ENCODE assay signal across 8 cellular contexts in genomic region chr13:95494082-95494681, GRCh38. TPM values are rescaled to one million over a fixed set of nuclear protein-coding genes. Genes with fewer than 3 reads are reported as not detected.
DNase-seq lines count a peak whose midpoint lies in the region; ATAC-seq, FAIRE-seq and TF ChIP-seq lines count a peak whose summit lies in the region.

No MANE protein-coding gene starts in this region.

- no peak overlapping the region for H3K9ac ChIP-seq in endothelial cell of umbilical vein (replicated peaks; ENCODE audit: extremely low read depth, insufficient read depth, low read length)
- H3K9ac ChIP-seq in neural progenitor cell: no peak overlapping the region

- DNase-seq in KG1 (lab: John Stamatoyannopoulos, UW) (peak; percentile 25), RCC 7860 (ENCODE audit: low spot score) (peak; percentile 33), endothelial cell of umbilical vein (ENCODE audit: low read depth, low spot score) (peak; percentile 85), neural progenitor cell (ENCODE audit: low spot score) (peak; percentile 58), suprapubic skin (ENCODE audit: low spot score in 2 of 2) (no peak)

- CTCF ChIA-PET in endothelial cell of umbilical vein (lab: Charles Lee): interaction anchor here (0.5 to 3.9 kb wide), 21 partner anchors 9 to 339 kb away, joined by 3 to 28 read pairs (median 4); no protein-coding TSS in a partner anchor

- H2AFZ ChIP-seq in endothelial cell of umbilical vein (ENCODE audit: low read depth, low read length): no peak overlapping the region
- H2AFZ ChIP-seq in neural progenitor cell (replicated peaks): no peak overlapping the region

- H3K9me3 Mint-ChIP-seq in neural progenitor cell: peaks cover 36% of the 10 kb centered on the region

- H3K9me3 ChIP-seq in endothelial cell of umbilical vein (replicated peaks; ENCODE audit: control insufficient read depth, insufficient read depth, low read length) (no peaks in the 10 kb centered on the region), neural progenitor cell (ENCODE audit: low read depth) (no peaks in the 10 kb centered on the region), suprapubic skin (no peaks in the 10 kb centered on the region)

- H4K20me1 ChIP-seq in endothelial cell of umbilical vein (replicated peaks; ENCODE audit: control insufficient read depth, extremely low read depth, insufficient read depth, low read length) (no peaks in the 10 kb centered on the region), neural progenitor cell (ENCODE audit: low read depth) (no peaks in the 10 kb centered on the region)

- no peaks in the 10 kb centered on the region for H3K79me2 ChIP-seq in endothelial cell of umbilical vein (ENCODE audit: control insufficient read depth, insufficient read depth, low read length)
- H3K79me2 ChIP-seq in neural progenitor cell (ENCODE audit: low read depth): no peaks in the 10 kb centered on the region

- no peaks in the 10 kb centered on the region for H3K36me3 Mint-ChIP-seq in neural progenitor cell

- no peak overlapping the region for H3K27ac Mint-ChIP-seq in neural progenitor cell

- H3K4me3 Mint-ChIP-seq in neural progenitor cell: no peak overlapping the region

- H3K4me3 ChIP-seq in endothelial cell of umbilical vein (replicated peaks in 1 of 3; ENCODE audit: insufficient read depth in 1 of 3, low read depth in 1 of 3, low read length in 3 of 3) (no peak overlapping the region), neural progenitor cell (no peak overlapping the region), suprapubic skin (no peak overlapping the region)

- TF ChIP-seq CTCF in C4-2B (conservative IDR thresholded peaks at IDR 0.05) (peak; percentile 86), endothelial cell of umbilical vein (IDR thresholded peaks at IDR 0.05; ENCODE audit: extremely low read depth in 1 of 2, insufficient read depth in 1 of 2, low read depth in 1 of 2, low read length in 2 of 2) (peak; percentile 48 to 59), neural progenitor cell (IDR thresholded peaks at IDR 0.05) (peak; percentile 75), suprapubic skin (IDR thresholded peaks at IDR 0.05) (peak in 1 of 2 donors; percentile 46)

- no peaks in the 10 kb centered on the region for H3K27me3 ChIP-seq in endothelial cell of umbilical vein (ENCODE audit: control insufficient read depth in 2 of 2, insufficient read depth in 2 of 2, low read length in 2 of 2)
- no peaks in the 10 kb centered on the region for H3K27me3 ChIP-seq in neural progenitor cell
- H3K27me3 ChIP-seq in suprapubic skin: no peaks in the 10 kb centered on the region

- H3K27me3 Mint-ChIP-seq in neural progenitor cell (ENCODE audit: insufficient read depth, low read depth): peaks cover 4% of the 10 kb centered on the region

- POLR2A ChIA-PET in endothelial cell of umbilical vein (lab: Charles Lee): interaction anchor here (0.6 kb wide), 1 partner anchor 134 kb away, joined by 3 read pairs; no protein-coding TSS in a partner anchor

- no peaks in the 10 kb centered on the region for H3K36me3 ChIP-seq in endothelial cell of umbilical vein (ENCODE audit: control insufficient read depth in 2 of 2, extremely low read depth in 1 of 2, insufficient read depth in 2 of 2, low read length in 2 of 2)
- no peaks in the 10 kb centered on the region for H3K36me3 ChIP-seq in neural progenitor cell
- no peaks in the 10 kb centered on the region for H3K36me3 ChIP-seq in suprapubic skin

- peak; percentile 79 for ATAC-seq in GM18511 (IDR thresholded peaks at IDR 0.05; ENCODE audit: unreplicated experiment)
- no peak for ATAC-seq in GM19324 (IDR thresholded peaks at IDR 0.05; ENCODE audit: low FRiP score, unreplicated experiment)

- H3K4me1 ChIP-seq in endothelial cell of umbilical vein (ENCODE audit: control insufficient read depth, extremely low read depth, insufficient read depth, low read length) (no peaks in the 10 kb centered on the region), neural progenitor cell (peaks cover 4% of the 10 kb centered on the region), suprapubic skin (no peaks in the 10 kb centered on the region)

- H3K4me2 ChIP-seq in endothelial cell of umbilical vein (ENCODE audit: insufficient read depth, low read length) (no peak overlapping the region), neural progenitor cell (no peak overlapping the region)

- no TSS peak for BruUV-seq in endothelial cell of umbilical vein (replicated peaks; lab: Mats Ljungman, UMichigan)

- TF ChIP-seq POLR2A in endothelial cell of umbilical vein (IDR thresholded peaks at IDR 0.05; ENCODE audit: low read depth, low read length) (no peak), suprapubic skin (IDR thresholded peaks at IDR 0.05) (no peak)

- no peaks in the 10 kb centered on the region for H3F3A ChIP-seq in neural progenitor cell (ENCODE audit: low read depth)

- WGBS in suprapubic skin: 53% methylated on average over 7 of the region's 7 CpGs

- H3K4me1 Mint-ChIP-seq in neural progenitor cell: peaks cover 8% of the 10 kb centered on the region

- H3K27ac ChIP-seq in C4-2B (no peak overlapping the region), endothelial cell of umbilical vein (ENCODE audit: insufficient read depth, low read depth, low read length) (no peak overlapping the region), neural progenitor cell (no peak overlapping the region), suprapubic skin (no peak overlapping the region)

- no peaks in the 10 kb centered on the region for H3K9me1 ChIP-seq in endothelial cell of umbilical vein (replicated peaks; ENCODE audit: control insufficient read depth, extremely low read depth, insufficient read depth, low read length)

- TF ChIP-seq EP300 in suprapubic skin (IDR thresholded peaks at IDR 0.05): no peak

- FAIRE-seq in RCC 7860 (lab: Jason Lieb, UNC) (peak; percentile 79), endothelial cell of umbilical vein (lab: Jason Lieb, UNC) (peak; percentile 86)

- dilution Hi-C loops in endothelial cell of umbilical vein (cut with MboI; ENCODE audit: extremely low pct_ligation_motif_present, low sequenced_read_pairs): no loop called here

- intact Hi-C loops in endothelial cell of umbilical vein (cut with micrococcal nuclease): loop anchor here (1.0 to 2.0 kb wide), 4 partner anchors 41 to 340 kb away; partner anchors contain the start of gene CLDN10

TF ChIP-seq in endothelial cell of umbilical vein, 7 proteins besides CTCF, POLR2A, EP300 and RAD21:
- no peak for TF ChIP-seq JUN (IDR thresholded peaks at IDR 0.05; ENCODE audit: borderline replicate concordance, insufficient read depth, insufficient read length, low read depth)
- TF ChIP-seq, protein P1, sequence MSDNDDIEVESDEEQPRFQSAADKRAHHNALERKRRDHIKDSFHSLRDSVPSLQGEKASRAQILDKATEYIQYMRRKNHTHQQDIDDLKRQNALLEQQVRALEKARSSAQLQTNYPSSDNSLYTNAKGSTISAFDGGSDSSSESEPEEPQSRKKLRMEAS (IDR thresholded peaks at IDR 0.05; ENCODE audit: insufficient read depth, insufficient read length): no peak
- no peak for TF ChIP-seq EZH2 (IDR thresholded peaks at IDR 0.05; ENCODE audit: borderline replicate concordance, low read depth, low read length, severe bottlenecking)
- TF ChIP-seq MYC (IDR thresholded peaks at IDR 0.05; ENCODE audit: low read depth, low read length): no peak
- TF ChIP-seq FOS (IDR thresholded peaks at IDR 0.05; ENCODE audit: borderline replicate concordance, insufficient read depth, low read length): no peak
- no peak for TF ChIP-seq POLR2AphosphoS5 (IDR thresholded peaks at IDR 0.05; ENCODE audit: insufficient read depth, low read depth, low read length)
- TF ChIP-seq GATA2 (IDR thresholded peaks at IDR 0.05; ENCODE audit: insufficient read depth, insufficient read length, low read depth, low read length): no peak
TF ChIP-seq in endothelial cell of umbilical vein: peak in this region for 0.

RNA-seq across cellular contexts. Expression of gene CLDN10, which starts 58.3 kb away (rescaled TPM):
- total RNA-seq in endothelial cell of umbilical vein (0.49 TPM in 1 of 2 replicates, not detected in the other), neural progenitor cell (ENCODE audit: low replicate concordance) (22.8 and 25.5 TPM in 2 replicates), suprapubic skin (10 to 100 TPM; 14.3 to 38.7 (median 22.0) TPM)
- polyA plus RNA-seq in endothelial cell of umbilical vein: 0.69 and 0.92 TPM in 2 replicates
- 0.99 and 1.0 TPM in 2 replicates for polyA plus RNA-seq in endothelial cell of umbilical vein (2011; cell fraction: cytosol; rRNA removed)
- polyA plus RNA-seq in endothelial cell of umbilical vein (2011; cell fraction: nucleus; rRNA removed): 0.38 and 0.91 TPM in 2 replicates
- 1.0 and 1.4 TPM in 2 replicates for polyA plus RNA-seq in endothelial cell of umbilical vein (2012)
- polyA minus RNA-seq in endothelial cell of umbilical vein: 0.42 and 0.61 TPM in 2 replicates
- not detected for polyA minus RNA-seq in endothelial cell of umbilical vein (2011; cell fraction: cytosol; rRNA and poly(A)+ RNA removed)
- 0.38 TPM in 1 of 2 replicates, not detected in the other for polyA minus RNA-seq in endothelial cell of umbilical vein (2011; cell fraction: nucleus; rRNA and poly(A)+ RNA removed)

Comparison
In these comparisons a context has a peak if more than half of its experiments do, and no peak if none do; other contexts are left out.
1. DNase-seq: peak in KG1 (single experiment), RCC 7860 (single experiment), endothelial cell of umbilical vein (single experiment) and neural progenitor cell (single experiment); none in suprapubic skin (0 of 2).
2. RNA of gene CLDN10, which starts 58.3 kb away (total RNA-seq): 14.3 to 38.7 TPM in suprapubic skin and 22.8 to 25.5 TPM in neural progenitor cell; 0.49 TPM in endothelial cell of umbilical vein; every median in the first group is over 10 times any median in the second.